24 cellular contexts compared by ENCODE assay signal in the genomic region with DNA sequence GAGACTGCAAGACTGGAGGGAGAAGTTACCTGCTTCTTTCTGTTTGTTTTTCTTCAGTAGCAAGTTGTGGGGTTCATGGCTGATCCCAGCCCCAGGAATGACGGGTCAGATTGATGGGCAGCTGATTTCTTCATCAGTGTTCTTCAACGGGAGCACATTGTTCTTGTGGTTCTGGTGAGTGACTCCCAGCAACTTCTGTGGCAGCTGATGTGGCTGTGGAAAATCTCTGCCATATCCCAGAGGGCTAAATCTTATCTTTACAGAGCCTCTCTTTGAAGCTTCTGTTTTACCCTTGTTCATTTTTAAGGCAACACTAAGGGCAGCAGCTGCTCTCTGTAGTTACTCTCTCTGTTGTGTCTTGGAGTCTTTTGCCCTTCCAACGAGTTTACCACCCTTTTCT.
"Had no signal": no experiment of that assay in that cellular context is flagged by ENCODE, and none has a peak within 500 bp of the region (broad histone marks: within the 10 kb centered on the region; RNA-seq: fewer than 3 reads in every experiment).

No MANE protein-coding gene starts in this region.

- H2AFZ ChIP-seq: parathyroid adenoma had no signal

- H3K27me3 Mint-ChIP-seq: naive thymus-derived CD8-positive, alpha-beta T cell had no signal

- H3K4me3 ChIP-seq: coronary artery, heart left ventricle, left ventricle myocardium inferior, lower lobe of right lung, prostate gland had no signal

- H3K9ac ChIP-seq: parathyroid adenoma had no signal

- H3K4me1 Mint-ChIP-seq: endodermal cell; naive thymus-derived CD8-positive, alpha-beta T cell; neural crest cell had no signal

- H3K9me3 Mint-ChIP-seq: endodermal cell, neural crest cell had no signal

- DNase-seq: caudate nucleus; effector CD4-positive, alpha-beta T cell; endodermal cell; erythroblast; heart left ventricle; hypothalamus; left cardiac atrium; left ventricle myocardium inferior; lower lobe of right lung; mesenchymal stem cell; naive thymus-derived CD8-positive, alpha-beta T cell; occipital lobe; small intestine; stimulated activated CD4-positive, alpha-beta T cell treated with anti-CD3 and anti-CD28 coated beads, Interleukin-2, amount 100 ng/mL, for 48 hours; stimulated activated naive CD4-positive, alpha-beta T cell treated with Interleukin-2 at 50 U/mL for 16 hours; trophoblast cell had no signal

- H3K9me3 ChIP-seq: heart left ventricle, left ventricle myocardium inferior, lower lobe of right lung, prostate gland had no signal

- H3K36me3 Mint-ChIP-seq: naive thymus-derived CD8-positive, alpha-beta T cell had no signal

- H3K27me3 ChIP-seq: heart left ventricle had no signal

- H3K27ac ChIP-seq: coronary artery, heart left ventricle, left ventricle myocardium inferior, lower lobe of right lung, parathyroid adenoma, prostate gland had no signal

- H3K36me3 ChIP-seq: heart left ventricle, left ventricle myocardium inferior, lower lobe of right lung, prostate gland had no signal

- H3K27ac Mint-ChIP-seq: endodermal cell; naive thymus-derived CD8-positive, alpha-beta T cell had no signal

- ATAC-seq: heart left ventricle; left cardiac atrium; lower lobe of right lung; naive thymus-derived CD8-positive, alpha-beta T cell; sciatic nerve had no signal

- H3K4me1 ChIP-seq: heart left ventricle, left ventricle myocardium inferior, lower lobe of right lung, parathyroid adenoma, prostate gland had no signal

- FAIRE-seq: endothelial cell of umbilical vein, frontal cortex, keratinocyte, small intestine had no signal

- H3K4me3 Mint-ChIP-seq: endodermal cell; naive thymus-derived CD8-positive, alpha-beta T cell; neural crest cell had no signal

- H3K79me2 ChIP-seq: parathyroid adenoma had no signal
